Comparison of ENCODE assay signal across 20 cellular contexts in the genomic region with DNA sequence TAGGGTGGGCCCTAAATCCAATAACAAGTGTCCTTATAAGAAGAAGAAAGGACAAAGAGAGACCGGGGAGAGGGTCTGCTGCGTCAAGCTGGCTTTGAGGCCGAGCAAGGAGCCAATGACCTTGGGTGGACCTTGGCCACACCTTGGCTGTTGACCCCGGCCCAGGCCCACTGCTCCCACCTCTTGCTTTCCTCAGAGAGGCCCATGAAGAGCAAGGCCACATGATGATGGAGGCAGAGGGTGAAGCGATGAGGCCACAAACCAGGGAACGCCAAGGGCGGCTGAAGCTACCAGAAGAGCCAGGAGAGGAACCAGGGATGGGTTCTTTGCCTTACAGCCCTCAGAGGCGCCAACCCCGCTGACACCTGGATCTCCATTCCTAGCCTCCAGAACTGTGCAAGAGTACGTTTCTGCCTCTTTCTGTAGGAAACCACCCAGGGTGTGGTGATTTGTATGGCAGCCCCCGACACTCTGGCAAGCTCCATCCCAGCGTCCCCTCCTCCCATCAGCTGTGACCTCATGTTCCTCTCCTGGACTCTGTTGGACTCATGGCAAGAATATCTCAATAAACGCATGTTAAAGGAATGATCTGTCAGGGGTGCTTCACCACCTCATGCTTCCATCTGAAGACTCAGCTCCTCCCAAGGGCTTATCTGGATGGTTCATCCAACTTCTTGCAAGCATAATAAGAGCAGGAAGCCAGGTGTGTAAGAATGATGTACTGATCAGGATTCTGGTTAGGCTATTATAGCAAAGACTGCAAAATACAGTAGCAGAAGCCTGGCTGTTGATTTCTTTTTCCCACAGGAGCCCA. TPM values are rescaled to one million over a fixed set of nuclear protein-coding genes. Genes with fewer than 3 reads are reported as not detected.
DNase-seq lines count a peak whose midpoint lies in the region; ATAC-seq and TF ChIP-seq lines count a peak whose summit lies in the region.
"Had no signal": no experiment of that assay in that cellular context is flagged by ENCODE, and none has a peak within 500 bp of the region (broad histone marks: within the 10 kb centered on the region; RNA-seq: fewer than 3 reads in every experiment).

No MANE protein-coding gene starts in this region.

- ATAC-seq in left cardiac atrium (no peak), aorta (ENCODE audit: low FRiP score) (no peak)
- no peak for ATAC-seq in activated naive CD8-positive, alpha-beta T cell treated with anti-CD3 and anti-CD28 coated beads, Interleukin-2, amount 50 U/mL, for 24 hours
- no peak for ATAC-seq in activated CD8-positive, alpha-beta T cell treated with anti-CD3 and anti-CD28 coated beads for 36 hours
- ATAC-seq: Panc1 had no signal

- TF ChIP-seq CTCF in fibroblast of mammary gland (conservative IDR thresholded peaks at IDR 0.05; ENCODE audit: control insufficient read depth, insufficient read depth, low read depth, low read length) (no peak), neural progenitor cell (IDR thresholded peaks at IDR 0.05) (no peak)
- TF ChIP-seq CTCF in activated CD8-positive, alpha-beta T cell treated with anti-CD3 and anti-CD28 coated beads for 36 hours (IDR thresholded peaks at IDR 0.05), result no peak

- H3K27me3 ChIP-seq in neural progenitor cell, result no peaks in the 10 kb centered on the region
- no peaks in the 10 kb centered on the region for H3K27me3 ChIP-seq in aorta (ENCODE audit: control insufficient read depth in 1 of 2, insufficient read depth in 2 of 2, low read length in 1 of 2)
- H3K27me3 ChIP-seq: MG63 had no signal

- peaks cover 8% of the 10 kb centered on the region for H3K27me3 Mint-ChIP-seq in neural progenitor cell (ENCODE audit: insufficient read depth, low read depth)
- H3K27me3 Mint-ChIP-seq in activated naive CD8-positive, alpha-beta T cell treated with anti-CD3 and anti-CD28 coated beads, Interleukin-2, amount 50 U/mL, for 24 hours, result peaks cover 29% of the 10 kb centered on the region
- H3K27me3 Mint-ChIP-seq in activated CD8-positive, alpha-beta T cell treated with anti-CD3 and anti-CD28 coated beads for 36 hours, result peaks cover 12% of the 10 kb centered on the region

- H3K4me2 ChIP-seq in neural progenitor cell, result no peak overlapping the region
- H3K4me2 ChIP-seq: BLaER1 treated with 17β-estradiol and CSF1 and Interleukin-3, amounts not matched to agents 10 nM and 100 nM had no signal

- H3K4me1 ChIP-seq in neural progenitor cell (peaks cover 62% of the 10 kb centered on the region), aorta (ENCODE audit: control insufficient read depth in 1 of 2, insufficient read depth in 2 of 2, low read length in 2 of 2) (no peaks in the 10 kb centered on the region)

- H3K4me3 ChIP-seq in fibroblast of mammary gland (ENCODE audit: control insufficient read depth, low read depth, low read length), result no peak overlapping the region
- no peak overlapping the region for H3K4me3 ChIP-seq in neural progenitor cell
- no peak overlapping the region for H3K4me3 ChIP-seq in aorta (ENCODE audit: low read length in 2 of 2)
- H3K4me3 ChIP-seq: BLaER1 treated with 17β-estradiol and CSF1 and Interleukin-3, amounts not matched to agents 10 nM and 100 nM; MG63 had no signal

- H3K9me3 ChIP-seq in neural progenitor cell (ENCODE audit: low read depth) (no peaks in the 10 kb centered on the region), aorta (ENCODE audit: control insufficient read depth, low read length) (no peaks in the 10 kb centered on the region)
- H3K9me3 ChIP-seq: BLaER1 treated with 17β-estradiol and CSF1 and Interleukin-3, amounts not matched to agents 10 nM and 100 nM; MG63 had no signal

- H3K36me3 Mint-ChIP-seq in neural progenitor cell, result no peaks in the 10 kb centered on the region
- no peaks in the 10 kb centered on the region for H3K36me3 Mint-ChIP-seq in activated naive CD8-positive, alpha-beta T cell treated with anti-CD3 and anti-CD28 coated beads, Interleukin-2, amount 50 U/mL, for 24 hours (ENCODE audit: low read depth)
- H3K36me3 Mint-ChIP-seq in activated CD8-positive, alpha-beta T cell treated with anti-CD3 and anti-CD28 coated beads for 36 hours (ENCODE audit: low read depth), result no peaks in the 10 kb centered on the region
- H3K36me3 Mint-ChIP-seq: CD8-positive, alpha-beta memory T cell had no signal

- H3K27ac ChIP-seq in neural progenitor cell (no peak overlapping the region), aorta (ENCODE audit: low read depth in 1 of 2, low read length in 2 of 2) (no peak overlapping the region)
- H3K27ac ChIP-seq: BLaER1 treated with 17β-estradiol and CSF1 and Interleukin-3, amounts not matched to agents 10 nM and 100 nM had no signal

- no peak overlapping the region for H2AFZ ChIP-seq in neural progenitor cell (replicated peaks)

- CTCF ChIA-PET in activated CD8-positive, alpha-beta T cell treated with anti-CD3 and anti-CD28 coated beads for 36 hours (lab: Charles Lee), result no interaction called here

- H3K4me1 Mint-ChIP-seq in neural progenitor cell, result peaks cover 64% of the 10 kb centered on the region
- H3K4me1 Mint-ChIP-seq in activated naive CD8-positive, alpha-beta T cell treated with anti-CD3 and anti-CD28 coated beads, Interleukin-2, amount 50 U/mL, for 24 hours, result peaks cover 22% of the 10 kb centered on the region
- peaks cover 16% of the 10 kb centered on the region for H3K4me1 Mint-ChIP-seq in activated CD8-positive, alpha-beta T cell treated with anti-CD3 and anti-CD28 coated beads for 36 hours (ENCODE audit: low read depth)

- DNase-seq in left cardiac atrium (peak; percentile 6), cardiac septum (ENCODE audit: low spot score) (no peak), fibroblast of mammary gland (ENCODE audit: low read depth) (peak; percentile 31), neural progenitor cell (ENCODE audit: low spot score) (no peak), aorta (peak; percentile 25 to 43), activated gamma-delta T cell (lab: John Stamatoyannopoulos, UW) (no peak)
- DNase-seq in activated naive CD8-positive, alpha-beta T cell treated with anti-CD3 and anti-CD28 coated beads, Interleukin-2, amount 50 U/mL, for 24 hours, result no peak
- DNase-seq in activated CD8-positive, alpha-beta T cell treated with anti-CD3 and anti-CD28 coated beads for 36 hours, result no peak
- DNase-seq: DND-41, HCEC 1CT, MG63, NCI-H1092 treated with DMSO at 0.1 percent for 48 hours, NCI-H1694 treated with DMSO at 0.1 percent for 48 hours, NCI-H2107, NCI-H226, NCI-H524 treated with DMSO at 0.1 percent for 48 hours had no signal

- no peaks in the 10 kb centered on the region for H3K79me2 ChIP-seq in neural progenitor cell (ENCODE audit: low read depth)

- H3K9me3 Mint-ChIP-seq in neural progenitor cell, result no peaks in the 10 kb centered on the region
- no peaks in the 10 kb centered on the region for H3K9me3 Mint-ChIP-seq in activated naive CD8-positive, alpha-beta T cell treated with anti-CD3 and anti-CD28 coated beads, Interleukin-2, amount 50 U/mL, for 24 hours
- no peaks in the 10 kb centered on the region for H3K9me3 Mint-ChIP-seq in activated CD8-positive, alpha-beta T cell treated with anti-CD3 and anti-CD28 coated beads for 36 hours
- H3K9me3 Mint-ChIP-seq: CD8-positive, alpha-beta memory T cell had no signal

- POLR2A ChIA-PET in activated CD8-positive, alpha-beta T cell treated with anti-CD3 and anti-CD28 coated beads for 36 hours (lab: Charles Lee), result interaction anchor here (0.7 kb wide), 1 partner anchor 14 kb away, joined by 4 read pairs; no protein-coding TSS in a partner anchor

- H3K9ac ChIP-seq in neural progenitor cell, result no peak overlapping the region
- H3K9ac ChIP-seq: BLaER1 treated with 17β-estradiol and CSF1 and Interleukin-3, amounts not matched to agents 10 nM and 100 nM had no signal

- WGBS in aorta, 2 donors, result 96% methylated on average over 13 of the region's 13 CpGs

- H3F3A ChIP-seq in neural progenitor cell (ENCODE audit: low read depth), result peaks cover 36% of the 10 kb centered on the region

- H4K20me1 ChIP-seq in neural progenitor cell (ENCODE audit: low read depth), result no peaks in the 10 kb centered on the region

- no peak overlapping the region for H3K4me3 Mint-ChIP-seq in neural progenitor cell
- H3K4me3 Mint-ChIP-seq in activated naive CD8-positive, alpha-beta T cell treated with anti-CD3 and anti-CD28 coated beads, Interleukin-2, amount 50 U/mL, for 24 hours, result no peak overlapping the region
- no peak overlapping the region for H3K4me3 Mint-ChIP-seq in activated CD8-positive, alpha-beta T cell treated with anti-CD3 and anti-CD28 coated beads for 36 hours
- H3K4me3 Mint-ChIP-seq: CD8-positive, alpha-beta memory T cell had no signal

- H3K27ac Mint-ChIP-seq in neural progenitor cell, result peak overlapping the region; percentile 87
- H3K27ac Mint-ChIP-seq in activated naive CD8-positive, alpha-beta T cell treated with anti-CD3 and anti-CD28 coated beads, Interleukin-2, amount 50 U/mL, for 24 hours, result no peak overlapping the region
- no peak overlapping the region for H3K27ac Mint-ChIP-seq in activated CD8-positive, alpha-beta T cell treated with anti-CD3 and anti-CD28 coated beads for 36 hours
- H3K27ac Mint-ChIP-seq: CD8-positive, alpha-beta memory T cell had no signal

- intact Hi-C loops in left cardiac atrium (cut with DNase I), result loop anchor here (5.0 to 10.0 kb wide), 3 partner anchors 135 to 315 kb away; a partner anchor contains a TSS
- intact Hi-C loops in cardiac septum (cut with DNase I), result loop anchor here (10.0 kb wide), 1 partner anchor 315 kb away; no protein-coding TSS in a partner anchor
- intact Hi-C loops in aorta (cut with DNase I), result loop anchor here in 1 of 2 donors (10.0 kb wide), 1 partner anchor 115 kb away; no protein-coding TSS in a partner anchor
- intact Hi-C loops in activated CD8-positive, alpha-beta T cell treated with anti-CD3 and anti-CD28 coated beads for 36 hours (cut with micrococcal nuclease), result loop anchor here (10.0 kb wide), 1 partner anchor 145 kb away; a partner anchor contains a TSS

- no peaks in the 10 kb centered on the region for H3K36me3 ChIP-seq in neural progenitor cell
- no peaks in the 10 kb centered on the region for H3K36me3 ChIP-seq in aorta (ENCODE audit: control insufficient read depth in 1 of 2, insufficient read depth in 2 of 2, low read length in 1 of 2)
- H3K36me3 ChIP-seq: BLaER1 treated with 17β-estradiol and CSF1 and Interleukin-3, amounts not matched to agents 10 nM and 100 nM; MG63 had no signal

RNA-seq across cellular contexts. Expression of a gene that starts 41.6 kb away (rescaled TPM):
- total RNA-seq in left cardiac atrium (under 1 TPM in 1 of 2 donors, not detected in 1; 0.06 TPM), cardiac septum (0.19 TPM), neural progenitor cell (ENCODE audit: low replicate concordance) (0.09 TPM in 1 of 2 replicates, not detected in the other), aorta (not detected)
- not detected for polyA plus RNA-seq in aorta
- total RNA-seq in activated CD8-positive, alpha-beta T cell treated with anti-CD3 and anti-CD28 coated beads for 36 hours, result not detected
- total RNA-seq: A172; CD8-positive, alpha-beta memory T cell had no signal
- polyA plus RNA-seq: CD8-positive, alpha-beta memory T cell had no signal

Comparison
In these comparisons a context has a peak if more than half of its experiments do, and no peak if none do; other contexts are left out.
1. DNase-seq: peak in left cardiac atrium (single experiment), fibroblast of mammary gland (single experiment) and aorta (2 of 2); none in cardiac septum (single experiment), neural progenitor cell (single experiment), activated gamma-delta T cell (single experiment), activated naive CD8-positive, alpha-beta T cell treated with anti-CD3 and anti-CD28 coated beads, Interleukin-2, amount 50 U/mL, for 24 hours (single experiment) and activated CD8-positive, alpha-beta T cell treated with anti-CD3 and anti-CD28 coated beads for 36 hours (single experiment).